Comparison of ENCODE assay signal across 9 cellular contexts in genomic region chr3:36911990-36912804, GRCh38. TPM values are rescaled to one million over a fixed set of nuclear protein-coding genes. Genes with fewer than 3 reads are reported as not detected.
DNase-seq lines count a peak whose midpoint lies in the region; ATAC-seq and TF ChIP-seq lines count a peak whose summit lies in the region.
"Had no signal": no experiment of that assay in that cellular context is flagged by ENCODE, and none has a peak within 500 bp of the region (broad histone marks: within the 10 kb centered on the region; RNA-seq: fewer than 3 reads in every experiment).

No MANE protein-coding gene starts in this region.

- DNase-seq in CD8-positive, alpha-beta memory T cell: peak in 4 of 5 donors; percentile 4 to 57 (median 51)
- no peak for DNase-seq in RWPE2 (ENCODE audit: low spot score)
- peak; percentile 30 for DNase-seq in retinal pigment epithelial cell (ENCODE audit: low read depth)
- DNase-seq in testis: no peak
- DNase-seq in SHP77 treated with DMSO at 0.1 percent for 48 hours (lab: John Stamatoyannopoulos, UW): no peak

- H3K9me3 ChIP-seq in CD8-positive, alpha-beta memory T cell (ENCODE audit: low read length): no peaks in the 10 kb centered on the region
- H3K9me3 ChIP-seq in RWPE2 (ENCODE audit: severe bottlenecking) (no peaks in the 10 kb centered on the region), duodenal mucosa (ENCODE audit: control insufficient read depth in 1 of 2, low read length in 2 of 2) (no peaks in the 10 kb centered on the region), testis (no peaks in the 10 kb centered on the region)
- H3K9me3 ChIP-seq: SJSA1 had no signal

- peak overlapping the region; percentile 40 to 49 for H3K9ac ChIP-seq in duodenal mucosa (ENCODE audit: low read depth in 1 of 2, low read length in 2 of 2)

- CTCF ChIA-PET in CD8-positive, alpha-beta memory T cell (lab: Charles Lee): interaction anchor here (1.0 to 4.0 kb wide), 4 partner anchors 10 to 46 kb away, joined by 3 to 16 read pairs (median 6); no protein-coding TSS in a partner anchor

- POLR2A ChIA-PET in CD8-positive, alpha-beta memory T cell (lab: Charles Lee): interaction anchor here (0.9 kb wide), 1 partner anchor 32 kb away, joined by 5 read pairs; no protein-coding TSS in a partner anchor

- 70 to 71% methylated on average over 4 of the region's 4 CpGs for WGBS in testis, 2 donors

- H3K4me3 ChIP-seq in CD8-positive, alpha-beta memory T cell (ENCODE audit: low read length): peak overlapping the region; percentile 46
- H3K4me3 ChIP-seq in RWPE2 (ENCODE audit: severe bottlenecking): no peak overlapping the region
- H3K4me3 ChIP-seq in duodenal mucosa (ENCODE audit: low read depth in 1 of 2, low read length in 2 of 2): peak overlapping the region; percentile 39 to 48
- no peak overlapping the region for H3K4me3 ChIP-seq in retinal pigment epithelial cell (ENCODE audit: low read length)
- H3K4me3 ChIP-seq in testis: no peak overlapping the region
- H3K4me3 ChIP-seq: SJSA1 had no signal

- no peak for TF ChIP-seq POLR2A in testis (IDR thresholded peaks at IDR 0.05)

- no peaks in the 10 kb centered on the region for H3K36me3 ChIP-seq in CD8-positive, alpha-beta memory T cell (ENCODE audit: insufficient read depth, low read length)
- H3K36me3 ChIP-seq in RWPE2 (ENCODE audit: low read depth) (no peaks in the 10 kb centered on the region), duodenal mucosa (ENCODE audit: control insufficient read depth in 1 of 2, insufficient read depth in 2 of 2, low read length in 2 of 2) (no peaks in the 10 kb centered on the region), testis (ENCODE audit: low read depth, missing control alignments) (no peaks in the 10 kb centered on the region)
- H3K36me3 ChIP-seq: SJSA1 had no signal

- TF ChIP-seq CTCF in RWPE2 (IDR thresholded peaks at IDR 0.05; ENCODE audit: poor library complexity, severe bottlenecking) (no peak), retinal pigment epithelial cell (conservative IDR thresholded peaks at IDR 0.05; ENCODE audit: low read depth, low read length) (no peak), testis (IDR thresholded peaks at IDR 0.05) (no peak)

- peaks cover 27% of the 10 kb centered on the region for H3K4me1 ChIP-seq in CD8-positive, alpha-beta memory T cell (ENCODE audit: insufficient read depth, low read length)
- peaks cover 13% of the 10 kb centered on the region for H3K4me1 ChIP-seq in RWPE2 (ENCODE audit: insufficient read depth, poor library complexity, severe bottlenecking)
- H3K4me1 ChIP-seq in duodenal mucosa (ENCODE audit: control insufficient read depth in 1 of 2, insufficient read depth in 2 of 2, low read length in 2 of 2): peaks cover 24 to 29% of the 10 kb centered on the region in 2 donors
- no peaks in the 10 kb centered on the region for H3K4me1 ChIP-seq in testis

- peak overlapping the region; percentile 77 to 97 (median 84) for H3K27ac Mint-ChIP-seq in CD8-positive, alpha-beta memory T cell

- peak overlapping the region; percentile 60 for H3K27ac ChIP-seq in CD8-positive, alpha-beta memory T cell (ENCODE audit: low read depth, low read length)
- H3K27ac ChIP-seq in RWPE2 (ENCODE audit: poor library complexity, severe bottlenecking) (no peak overlapping the region), duodenal mucosa (ENCODE audit: low read depth, low read length) (peak overlapping the region; percentile 60), testis (no peak overlapping the region)
- H3K27ac ChIP-seq: SJSA1 had no signal

- intact Hi-C loops in testis (cut with DNase I; ENCODE audit: low total_unique reads): no loop called here

- H3K27me3 Mint-ChIP-seq in CD8-positive, alpha-beta memory T cell: peaks cover 0 to 2% of the 10 kb centered on the region in 2 donors

- no peaks in the 10 kb centered on the region for H3K9me3 Mint-ChIP-seq in CD8-positive, alpha-beta memory T cell

- peak; percentile 94 for ATAC-seq in GM19035 (IDR thresholded peaks at IDR 0.05; ENCODE audit: unreplicated experiment)
- ATAC-seq in HG03135 (IDR thresholded peaks at IDR 0.05; ENCODE audit: unreplicated experiment): peak; percentile 96
- peak; percentile 87 for ATAC-seq in RWPE2 (ENCODE audit: low read depth)

- H3K27me3 ChIP-seq in CD8-positive, alpha-beta memory T cell (ENCODE audit: insufficient read depth, low read length, poor library complexity, severe bottlenecking): no peaks in the 10 kb centered on the region
- H3K27me3 ChIP-seq in RWPE2 (ENCODE audit: insufficient read depth, poor library complexity, severe bottlenecking): no peaks in the 10 kb centered on the region
- no peaks in the 10 kb centered on the region for H3K27me3 ChIP-seq in duodenal mucosa (ENCODE audit: control insufficient read depth in 1 of 2, insufficient read depth in 2 of 2, low read length in 2 of 2)
- H3K27me3 ChIP-seq in testis: no peaks in the 10 kb centered on the region
- H3K27me3 ChIP-seq: SJSA1 had no signal

- peak overlapping the region; percentile 75 to 85 (median 78) for H3K4me3 Mint-ChIP-seq in CD8-positive, alpha-beta memory T cell

- H3K4me1 Mint-ChIP-seq in CD8-positive, alpha-beta memory T cell: peaks cover 34 to 57% (median 46%) of the 10 kb centered on the region in 3 donors

- peaks cover 0 to 8% (median 0%) of the 10 kb centered on the region in 3 donors for H3K36me3 Mint-ChIP-seq in CD8-positive, alpha-beta memory T cell

RNA-seq across cellular contexts. Expression of gene TRANK1, which starts 32.7 kb away (rescaled TPM):
- 10 to 100 TPM; 12.7 to 16.2 TPM for total RNA-seq in CD8-positive, alpha-beta memory T cell
- polyA plus RNA-seq in CD8-positive, alpha-beta memory T cell: 33.2 TPM
- 10 to 100 TPM in 1 of 2 donors, 1 to 10 TPM in 1; 7.6 to 11.0 TPM for total RNA-seq in testis
- polyA plus RNA-seq in testis (ENCODE audit: insufficient read depth, low read depth, low replicate concordance): 7.5 TPM

Comparison
In these comparisons a context has a peak if more than half of its experiments do, and no peak if none do; other contexts are left out.
1. DNase-seq: peak in CD8-positive, alpha-beta memory T cell (4 of 5) and retinal pigment epithelial cell (single experiment); none in RWPE2 (single experiment), testis (single experiment) and SHP77 treated with DMSO at 0.1 percent for 48 hours (single experiment).
2. H3K27ac ChIP-seq: peak in CD8-positive, alpha-beta memory T cell (single experiment) and duodenal mucosa (single experiment); none in RWPE2 (single experiment) and testis (0 of 2).
3. H3K4me3 ChIP-seq: peak in CD8-positive, alpha-beta memory T cell (single experiment) and duodenal mucosa (2 of 2); none in RWPE2 (single experiment), retinal pigment epithelial cell (single experiment) and testis (0 of 2).
4. Peak in every context shown above with its lines, with median percentiles within 50 percentile points of each other: ATAC-seq.